17 cellular contexts compared by ENCODE assay signal in genomic region chr16:69618307-69618706, GRCh38.
DNase-seq lines count a peak whose midpoint lies in the region; ATAC-seq and TF ChIP-seq lines count a peak whose summit lies in the region.
"Had no signal": no experiment of that assay in that cellular context is flagged by ENCODE, and none has a peak within 500 bp of the region (broad histone marks: within the 10 kb centered on the region; RNA-seq: fewer than 3 reads in every experiment).

No MANE protein-coding gene starts in this region.

- peaks cover 4% of the 10 kb centered on the region for H3K36me3 ChIP-seq in adipocyte (ENCODE audit: control insufficient read depth, insufficient read depth, low read length, severe bottlenecking)

- peak overlapping the region; percentile 17 for H3K4me3 ChIP-seq in adipocyte (ENCODE audit: low read length)
- H3K4me3 ChIP-seq in fibroblast of pulmonary artery (replicated peaks; ENCODE audit: low read depth, low read length), result no peak overlapping the region
- H3K4me3 ChIP-seq: coronary artery had no signal

- H3K9me3 ChIP-seq in adipocyte (ENCODE audit: control insufficient read depth, low read length), result no peaks in the 10 kb centered on the region

- no peak overlapping the region for H3K9ac ChIP-seq in adipocyte (ENCODE audit: low read length)
- H3K9ac ChIP-seq: KMS-11 had no signal

- peaks cover 46% of the 10 kb centered on the region for H3K4me1 ChIP-seq in adipocyte (ENCODE audit: control insufficient read depth, insufficient read depth, low read length)

- no peaks in the 10 kb centered on the region for H3K27me3 ChIP-seq in adipocyte (replicated peaks; ENCODE audit: control insufficient read depth, insufficient read depth, low read length)

- no peak for ATAC-seq in GM19035 (IDR thresholded peaks at IDR 0.05; ENCODE audit: unreplicated experiment)
- no peak for ATAC-seq in HG03342 (IDR thresholded peaks at IDR 0.05; ENCODE audit: unreplicated experiment)
- ATAC-seq: naive thymus-derived CD8-positive, alpha-beta T cell had no signal

- DNase-seq in AG08395 (ENCODE audit: low spot score) (peak; percentile 13), adipocyte (ENCODE audit: low read depth) (peak; percentile 70), fibroblast of pulmonary artery (ENCODE audit: low read depth) (peak; percentile 20), medulla oblongata (ENCODE audit: extremely low spot score) (peak; percentile 14), HuH-7.5 (ENCODE audit: low spot score) (no peak), activated gamma-delta T cell treated with Interleukin-2 at 50 U/mL for 16 hours (no peak)
- DNase-seq: activated effector memory CD4-positive, alpha-beta T cell treated with anti-CD3 and anti-CD28 coated beads, Interleukin-2, amount 50 U/mL, for 16 hours; amygdala; CD4-positive, alpha-beta memory T cell; naive thymus-derived CD8-positive, alpha-beta T cell; NCI-H1092; NCI-H226; T-helper 2 cell had no signal

- no peak for TF ChIP-seq CTCF in fibroblast of pulmonary artery (IDR thresholded peaks at IDR 0.05; ENCODE audit: low read length, missing control alignments)

Comparison
In these comparisons a context has a peak if more than half of its experiments do, and no peak if none do; other contexts are left out.
1. DNase-seq: peak in AG08395 (single experiment), adipocyte (single experiment), fibroblast of pulmonary artery (single experiment) and medulla oblongata (single experiment); none in HuH-7.5 (single experiment) and activated gamma-delta T cell treated with Interleukin-2 at 50 U/mL for 16 hours (single experiment).